ENCODE assay signal across 1 cellular context in genomic region chr7:55124989-55125875, GRCh38.
TF ChIP-seq lines count a peak whose summit lies in the region.

No MANE protein-coding gene starts in this region.

TF ChIP-seq in GM23338, 12 proteins besides CTCF, POLR2A, EP300 and RAD21 (continued from another document):
- TF ChIP-seq REST (IDR thresholded peaks at IDR 0.05; ENCODE audit: unreplicated experiment), result no peak
- no peak for TF ChIP-seq NANOG (IDR thresholded peaks at IDR 0.05; ENCODE audit: borderline replicate concordance)
- TF ChIP-seq CREB1 (CRISPR knock-in tag; IDR thresholded peaks at IDR 0.05; ENCODE audit: low read depth), result no peak
- no peak for TF ChIP-seq EZH2 (IDR thresholded peaks at IDR 0.05; ENCODE audit: low read depth, unreplicated experiment)
- no peak for TF ChIP-seq STAT1 (IDR thresholded peaks at IDR 0.05; ENCODE audit: unreplicated experiment)
